12 cellular contexts compared by ENCODE assay signal in the genomic region with DNA sequence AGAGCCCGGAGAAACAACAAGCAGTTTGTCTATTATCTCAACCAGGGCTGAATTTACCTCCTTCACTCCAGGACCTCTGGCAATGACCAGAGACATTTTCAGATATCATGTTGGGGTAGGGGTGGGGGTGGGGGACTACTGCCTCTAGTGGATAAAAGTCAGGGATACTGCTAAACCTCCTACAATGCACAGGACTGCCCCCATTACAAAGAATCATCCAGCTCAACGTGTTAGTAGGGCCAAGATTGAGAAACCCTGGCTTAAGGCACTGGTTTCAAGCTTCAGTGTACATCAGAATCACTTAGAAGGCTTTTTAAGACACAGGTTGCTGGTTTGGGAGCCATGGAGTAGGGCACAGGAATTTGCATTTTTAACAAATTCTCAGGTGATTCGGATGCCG.
DNase-seq lines count a peak whose midpoint lies in the region; ATAC-seq, FAIRE-seq and TF ChIP-seq lines count a peak whose summit lies in the region.
"Had no signal": no experiment of that assay in that cellular context is flagged by ENCODE, and none has a peak within 500 bp of the region (broad histone marks: within the 10 kb centered on the region; RNA-seq: fewer than 3 reads in every experiment).

No MANE protein-coding gene starts in this region.

- H2BK120ac ChIP-seq in mesendoderm (ENCODE audit: low read depth, low read length) = no peak overlapping the region

- no peak overlapping the region for H3K4me3 ChIP-seq in HFF-Myc (replicated peaks; ENCODE audit: low read depth, low read length)
- H3K4me3 ChIP-seq in K562 = no peak overlapping the region
- H3K4me3 ChIP-seq in mesendoderm (ENCODE audit: low read length) = no peak overlapping the region
- H3K4me3 ChIP-seq: HAP-1 had no signal

- H2AFZ ChIP-seq in K562 (ENCODE audit: low read depth, low read length) = peak overlapping the region; percentile 90

- no peak for TF ChIP-seq RAD21 in K562 (CRISPR knock-in tag; conservative IDR thresholded peaks at IDR 0.05 in 1 of 2, IDR thresholded peaks at IDR 0.05 in 1 of 2)

- H3K79me2 ChIP-seq in K562 (ENCODE audit: control insufficient read depth, insufficient read depth, low read length) (no peaks in the 10 kb centered on the region), mesendoderm (ENCODE audit: control insufficient read depth, insufficient read depth, low read length) (no peaks in the 10 kb centered on the region)

- no peak overlapping the region for H2BK15ac ChIP-seq in mesendoderm (replicated peaks; ENCODE audit: low read depth)

- no peak overlapping the region for H3K4me2 ChIP-seq in K562 (ENCODE audit: insufficient read depth, low read length)
- no peak overlapping the region for H3K4me2 ChIP-seq in mesendoderm (ENCODE audit: low read length)

- CTCF ChIA-PET in K562 (lab: Yijun Ruan, JAX; ENCODE audit: low intra/inter-chr PET ratio) = no interaction called here

- H3K9ac ChIP-seq in K562 (ENCODE audit: insufficient read depth in 1 of 2, low read depth in 2 of 2, low read length in 2 of 2) (no peak overlapping the region), mesendoderm (ENCODE audit: low read length) (no peak overlapping the region)

- no peak overlapping the region for H2BK5ac ChIP-seq in mesendoderm (ENCODE audit: low read length)

- in situ Hi-C loops in K562 (cut with MboI) = no loop called here

- H3K4ac ChIP-seq in mesendoderm (ENCODE audit: low read depth, low read length) = no peak overlapping the region

- no TSS peak for BruUV-seq in K562 (replicated peaks; lab: Mats Ljungman, UMichigan)

- H3K9me1 ChIP-seq in K562 (ENCODE audit: control insufficient read depth, insufficient read depth, low read length) = no peaks in the 10 kb centered on the region

- no peak overlapping the region for H3K56ac ChIP-seq in mesendoderm (ENCODE audit: low read length)

- H3K36me3 ChIP-seq in K562 (ENCODE audit: control insufficient read depth, insufficient read depth, low read length) (no peaks in the 10 kb centered on the region), mesendoderm (ENCODE audit: control insufficient read depth, insufficient read depth, low read length) (no peaks in the 10 kb centered on the region)
- H3K36me3 ChIP-seq: HAP-1 had no signal

- H3K27me3 ChIP-seq in K562 (ENCODE audit: control insufficient read depth in 2 of 2, insufficient read depth in 2 of 2, low read length in 2 of 2) (no peaks in the 10 kb centered on the region), mesendoderm (ENCODE audit: insufficient read depth, low read length, poor library complexity) (no peaks in the 10 kb centered on the region)

- DNase-seq in HFF-Myc (ENCODE audit: extremely low read depth, low read depth) = no peak
- peak; percentile 29 to 66 (median 38) for DNase-seq in K562 (ENCODE audit: extremely low read depth in 1 of 4, low spot score in 3 of 4)
- DNase-seq in mesendoderm = peak; percentile 44
- no peak for DNase-seq in AG20443 (ENCODE audit: low spot score)
- DNase-seq in SW480 (ENCODE audit: low spot score) = no peak
- no peak for DNase-seq in kidney tubule cell (ENCODE audit: low spot score)
- DNase-seq: EL; NCI-H2227 treated with DMSO at 0.1 percent for 48 hours; stimulated activated CD4-positive, alpha-beta T cell treated with anti-CD3 and anti-CD28 coated beads, Interleukin-4, amount 100 ng/mL, for 24 hours; stimulated activated naive CD4-positive, alpha-beta T cell treated with Interleukin-2 at 50 U/mL for 16 hours had no signal

- no peak overlapping the region for H3K23ac ChIP-seq in mesendoderm (ENCODE audit: low read length)

- no peak overlapping the region for H2AK5ac ChIP-seq in mesendoderm (ENCODE audit: low read length)

- H4K20me1 ChIP-seq in K562 (replicated peaks; ENCODE audit: control insufficient read depth, insufficient read depth, low read length) = no peaks in the 10 kb centered on the region

- ATAC-seq in GM18502 (IDR thresholded peaks at IDR 0.05; ENCODE audit: poor library complexity, unreplicated experiment) = peak; percentile 22
- peak; percentile 87 for ATAC-seq in K562

- intact Hi-C loops in K562 (cut with micrococcal nuclease) = loop anchor here (5.0 kb wide), 1 partner anchor 45 kb away; no protein-coding TSS in a partner anchor

- H3K27ac ChIP-seq in K562 (ENCODE audit: extremely low read depth, low read depth, low read length) (peak overlapping the region; percentile 49; the same call in 1 of the 3 replicates), mesendoderm (ENCODE audit: low read depth, low read length) (no peak overlapping the region)

- H3K18ac ChIP-seq in mesendoderm (ENCODE audit: low read length) = peak overlapping the region; percentile 70

- 59% methylated on average over 4 of the region's 4 CpGs for WGBS in K562 (ENCODE audit: insufficient coverage, low coverage, missing lambda C conversion rate)
- WGBS in mesendoderm (ENCODE audit: extremely low coverage, insufficient coverage, low lambda C conversion rate) = no CpG with 5 or more reads among the region's 4 CpGs

- FAIRE-seq in K562 (lab: Jason Lieb, UNC) = no peak

- H3K4me1 ChIP-seq in K562 (replicated peaks in 1 of 2; ENCODE audit: control insufficient read depth in 2 of 2, insufficient read depth in 2 of 2, low read length in 2 of 2) = no peaks in the 10 kb centered on the region; a peak in 2 of 5 replicates
- H3K4me1 ChIP-seq in mesendoderm (ENCODE audit: control insufficient read depth, low read depth, low read length) = peaks cover 2% of the 10 kb centered on the region

- no peaks in the 10 kb centered on the region for H3K79me1 ChIP-seq in mesendoderm (ENCODE audit: low read length)

- POLR2A ChIA-PET in K562 (lab: Yijun Ruan, JAX) = no interaction called here

- no peak overlapping the region for H4K5ac ChIP-seq in mesendoderm (ENCODE audit: low read length)

- TF ChIP-seq EP300 in K562 (IDR thresholded peaks at IDR 0.05; ENCODE audit: low read length) = no peak

- no peak for TF ChIP-seq POLR2A in K562 (conservative IDR thresholded peaks at IDR 0.05)

- peak; percentile 10 for TF ChIP-seq CTCF in HFF-Myc (IDR thresholded peaks at IDR 0.05; ENCODE audit: low read depth, low read length, missing control alignments)
- peak in 2 of 3 experiments; percentile 26 to 28; a peak in 3 of 6 replicates for TF ChIP-seq CTCF in K562 (IDR thresholded peaks at IDR 0.05 in 2 of 3, conservative IDR thresholded peaks at IDR 0.05 in 1 of 3; ENCODE audit: insufficient read depth in 2 of 3, low read depth in 1 of 3, low read length in 3 of 3)

- H3K9me3 ChIP-seq in K562 (replicated peaks; ENCODE audit: control insufficient read depth, insufficient read depth, low read depth, low read length) = peaks cover 3% of the 10 kb centered on the region; the same call in 1 of the 2 replicates

- H4K8ac ChIP-seq in mesendoderm (ENCODE audit: low read depth, low read length) = no peak overlapping the region

TF ChIP-seq in K562, 482 proteins besides CTCF, POLR2A, EP300 and RAD21:
- TF ChIP-seq, protein P1, sequence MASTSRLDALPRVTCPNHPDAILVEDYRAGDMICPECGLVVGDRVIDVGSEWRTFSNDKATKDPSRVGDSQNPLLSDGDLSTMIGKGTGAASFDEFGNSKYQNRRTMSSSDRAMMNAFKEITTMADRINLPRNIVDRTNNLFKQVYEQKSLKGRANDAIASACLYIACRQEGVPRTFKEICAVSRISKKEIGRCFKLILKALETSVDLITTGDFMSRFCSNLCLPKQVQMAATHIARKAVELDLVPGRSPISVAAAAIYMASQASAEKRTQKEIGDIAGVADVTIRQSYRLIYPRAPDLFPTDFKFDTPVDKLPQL (IDR thresholded peaks at IDR 0.05; ENCODE audit: extremely low read depth, insufficient read length) = no peak
- TF ChIP-seq, protein P2, sequence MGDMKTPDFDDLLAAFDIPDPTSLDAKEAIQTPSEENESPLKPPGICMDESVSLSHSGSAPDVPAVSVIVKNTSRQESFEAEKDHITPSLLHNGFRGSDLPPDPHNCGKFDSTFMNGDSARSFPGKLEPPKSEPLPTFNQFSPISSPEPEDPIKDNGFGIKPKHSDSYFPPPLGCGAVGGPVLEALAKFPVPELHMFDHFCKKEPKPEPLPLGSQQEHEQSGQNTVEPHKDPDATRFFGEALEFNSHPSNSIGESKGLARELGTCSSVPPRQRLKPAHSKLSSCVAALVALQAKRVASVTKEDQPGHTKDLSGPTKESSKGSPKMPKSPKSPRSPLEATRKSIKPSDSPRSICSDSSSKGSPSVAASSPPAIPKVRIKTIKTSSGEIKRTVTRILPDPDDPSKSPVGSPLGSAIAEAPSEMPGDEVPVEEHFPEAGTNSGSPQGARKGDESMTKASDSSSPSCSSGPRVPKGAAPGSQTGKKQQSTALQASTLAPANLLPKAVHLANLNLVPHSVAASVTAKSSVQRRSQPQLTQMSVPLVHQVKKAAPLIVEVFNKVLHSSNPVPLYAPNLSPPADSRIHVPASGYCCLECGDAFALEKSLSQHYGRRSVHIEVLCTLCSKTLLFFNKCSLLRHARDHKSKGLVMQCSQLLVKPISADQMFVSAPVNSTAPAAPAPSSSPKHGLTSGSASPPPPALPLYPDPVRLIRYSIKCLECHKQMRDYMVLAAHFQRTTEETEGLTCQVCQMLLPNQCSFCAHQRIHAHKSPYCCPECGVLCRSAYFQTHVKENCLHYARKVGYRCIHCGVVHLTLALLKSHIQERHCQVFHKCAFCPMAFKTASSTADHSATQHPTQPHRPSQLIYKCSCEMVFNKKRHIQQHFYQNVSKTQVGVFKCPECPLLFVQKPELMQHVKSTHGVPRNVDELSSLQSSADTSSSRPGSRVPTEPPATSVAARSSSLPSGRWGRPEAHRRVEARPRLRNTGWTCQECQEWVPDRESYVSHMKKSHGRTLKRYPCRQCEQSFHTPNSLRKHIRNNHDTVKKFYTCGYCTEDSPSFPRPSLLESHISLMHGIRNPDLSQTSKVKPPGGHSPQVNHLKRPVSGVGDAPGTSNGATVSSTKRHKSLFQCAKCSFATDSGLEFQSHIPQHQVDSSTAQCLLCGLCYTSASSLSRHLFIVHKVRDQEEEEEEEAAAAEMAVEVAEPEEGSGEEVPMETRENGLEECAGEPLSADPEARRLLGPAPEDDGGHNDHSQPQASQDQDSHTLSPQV (IDR thresholded peaks at IDR 0.05) = peak; percentile 41; the same call in 1 of the 2 replicates
- 0 out of 2 replicates have a peak, but pooled peaks have one; percentile 28 for TF ChIP-seq DMBX1 (CRISPR knock-in tag; IDR thresholded peaks at IDR 0.05; ENCODE audit: borderline replicate concordance)

Comparison
In these comparisons a context has a peak if more than half of its experiments do, and no peak if none do; other contexts are left out.
1. DNase-seq: peak in K562 (4 of 4) and mesendoderm (single experiment); none in HFF-Myc (single experiment), AG20443 (single experiment), SW480 (single experiment) and kidney tubule cell (single experiment).